Comparison of ENCODE assay signal across 9 cellular contexts in the genomic region with DNA sequence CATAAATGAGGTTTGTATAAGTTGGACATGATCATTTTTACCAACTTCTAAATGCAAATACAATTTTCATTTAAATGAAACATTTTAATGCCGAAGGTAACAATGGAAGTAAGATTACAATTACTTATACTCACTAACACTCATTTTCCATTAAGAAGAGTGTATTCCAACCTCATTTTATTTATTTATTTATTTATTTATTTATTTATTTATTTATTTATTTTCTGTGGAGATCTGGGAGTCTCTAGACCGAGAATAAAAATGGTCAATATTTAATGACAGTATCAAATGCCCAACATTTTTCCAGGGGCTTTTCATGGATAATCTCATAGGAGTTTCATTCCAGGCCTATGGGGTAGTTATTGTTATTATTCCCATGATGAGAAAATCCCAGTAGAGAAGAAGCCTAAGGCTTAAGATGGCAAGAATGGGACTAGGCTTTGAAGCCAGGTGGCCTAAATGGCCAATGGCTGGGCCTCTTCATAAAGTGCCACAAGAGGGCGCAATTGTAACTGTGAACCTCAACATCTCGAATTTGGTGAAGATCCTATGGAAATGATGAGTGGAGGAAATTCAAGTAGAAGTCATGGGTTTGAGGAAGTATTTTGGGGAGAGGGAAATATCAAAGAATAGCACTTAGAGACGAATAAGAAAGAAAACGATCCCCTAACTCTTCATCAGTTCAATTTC. TPM values are rescaled to one million over a fixed set of nuclear protein-coding genes. Genes with fewer than 3 reads are reported as not detected.
DNase-seq lines count a peak whose midpoint lies in the region; ATAC-seq, FAIRE-seq and TF ChIP-seq lines count a peak whose summit lies in the region.
"Had no signal": no experiment of that assay in that cellular context is flagged by ENCODE, and none has a peak within 500 bp of the region (broad histone marks: within the 10 kb centered on the region; RNA-seq: fewer than 3 reads in every experiment).

No MANE protein-coding gene starts in this region.

- POLR2A ChIA-PET in T-cell (lab: Charles Lee): no interaction called here

- H3K4me3 Mint-ChIP-seq in T-cell: no peak overlapping the region
- H3K4me3 Mint-ChIP-seq: naive B cell had no signal

- H3K27me3 Mint-ChIP-seq in T-cell: no peaks in the 10 kb centered on the region

- no peaks in the 10 kb centered on the region for H3K36me3 Mint-ChIP-seq in T-cell
- H3K36me3 Mint-ChIP-seq: naive B cell had no signal

- DNase-seq in D341Med (ENCODE audit: low spot score) (peak; percentile 51), HTR-8/SVneo (ENCODE audit: insufficient read length, low spot score) (peak; percentile 33), left lung (no peak), T-cell (no peak), NCI-H128 (lab: John Stamatoyannopoulos, UW; ENCODE audit: unreplicated experiment) (no peak), coronary artery (ENCODE audit: low spot score) (no peak)
- DNase-seq: naive B cell had no signal

- CTCF ChIA-PET in T-cell (lab: Charles Lee): interaction anchor here in 1 of 2 donors (0.7 kb wide), 1 partner anchor 279 kb away, joined by 4 read pairs; no protein-coding TSS in a partner anchor

- peaks cover 2 to 9% (median 8%) of the 10 kb centered on the region in 3 donors for H3K9me3 Mint-ChIP-seq in T-cell

- no peak overlapping the region for H3K27ac ChIP-seq in left lung
- no peak overlapping the region for H3K27ac ChIP-seq in coronary artery

- no peaks in the 10 kb centered on the region for H3K9me3 ChIP-seq in left lung

- H3K4me3 ChIP-seq in WI38 (ENCODE audit: low read depth, low read length) (no peak overlapping the region), left lung (no peak overlapping the region), coronary artery (no peak overlapping the region)

- no peaks in the 10 kb centered on the region for H3K4me1 ChIP-seq in left lung

- H3K27ac Mint-ChIP-seq in T-cell: no peak overlapping the region
- H3K27ac Mint-ChIP-seq: naive B cell had no signal

- ATAC-seq in GM18867 (IDR thresholded peaks at IDR 0.05; ENCODE audit: unreplicated experiment) (peak; percentile 74), left lung (peak; percentile 60), T-cell (replicated peaks in 1 of 4) (no peak)

- TF ChIP-seq CTCF in WI38 (IDR thresholded peaks at IDR 0.05; ENCODE audit: low read depth, low read length) (peak; percentile 68), left lung (IDR thresholded peaks at IDR 0.05) (peak in 1 of 2 donors; percentile 46), coronary artery (IDR thresholded peaks at IDR 0.05) (no peak)

- FAIRE-seq in HTR-8/SVneo (lab: Jason Lieb, UNC): no peak

- no peaks in the 10 kb centered on the region for H3K4me1 Mint-ChIP-seq in T-cell
- H3K4me1 Mint-ChIP-seq: naive B cell had no signal

- H3K27me3 ChIP-seq in left lung: no peaks in the 10 kb centered on the region

- H3K36me3 ChIP-seq in left lung: no peaks in the 10 kb centered on the region

- intact Hi-C loops in left lung (cut with DNase I): no loop called here

RNA-seq across cellular contexts. Expression of a gene that starts 21.3 kb away (rescaled TPM):
- total RNA-seq in left lung (10 to 100 TPM; 33.1 to 55.3 TPM), T-cell (under 1 TPM in 3 of 5 donors, not detected in 2; 0.03 to 0.20 (median 0.03) TPM)

Comparison
In these comparisons a context has a peak if more than half of its experiments do, and no peak if none do; other contexts are left out.
1. DNase-seq: peak in D341Med (single experiment) and HTR-8/SVneo (single experiment); none in left lung (0 of 2), T-cell (0 of 34), NCI-H128 (single experiment) and coronary artery (single experiment).
2. ATAC-seq: peak in GM18867 (single experiment) and left lung (single experiment); none in T-cell (0 of 4).
3. RNA of a gene that starts 21.3 kb away (total RNA-seq): 33.1 to 55.3 TPM in left lung; 0.03 to 0.20 TPM in T-cell; every median in the first group is over 10 times any median in the second.